Comparison of ENCODE assay signal across 8 cellular contexts in the genomic region with DNA sequence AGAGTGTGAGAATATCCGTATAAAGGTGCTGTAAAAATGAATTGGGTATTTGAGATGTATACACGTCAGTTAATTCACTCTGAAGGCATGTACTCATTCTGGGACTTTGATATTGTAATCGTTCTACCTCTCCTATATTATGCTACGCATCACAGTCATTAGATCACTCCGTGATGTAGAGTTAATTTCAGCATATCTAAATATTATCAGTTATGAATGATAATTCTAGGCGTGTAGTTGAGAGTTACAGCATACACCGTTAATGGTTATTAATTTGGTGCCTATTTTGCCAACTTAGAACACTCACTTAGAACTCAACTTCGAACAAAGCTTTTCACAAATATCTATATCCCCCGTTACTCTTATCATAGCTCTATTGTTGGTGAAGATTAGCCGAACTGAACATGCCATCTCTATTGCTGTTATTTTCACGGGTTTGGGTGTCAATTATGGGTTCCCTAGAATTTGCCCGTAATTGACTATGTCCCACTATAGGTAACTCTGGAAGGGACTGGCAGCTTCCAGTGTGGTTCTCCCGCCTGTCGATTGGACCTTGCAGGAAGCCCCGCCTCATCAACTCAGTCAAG. TPM values are rescaled to one million over a fixed set of nuclear protein-coding genes. Genes with fewer than 3 reads are reported as not detected.
A peak's percentile ranks its signal among the peaks of the same experiment; 100 is the strongest.
DNase-seq lines count a peak whose midpoint lies in the region; ATAC-seq, FAIRE-seq and TF ChIP-seq lines count a peak whose summit lies in the region.

No MANE protein-coding gene starts in this region.

- peak overlapping the region; percentile 91 for H2AFZ ChIP-seq in ACC112 (ENCODE audit: low read length, unreplicated experiment)
- peak overlapping the region; percentile 87 for H2AFZ ChIP-seq in GM23248

- no peak overlapping the region for H3K27ac ChIP-seq in ACC112 (ENCODE audit: low read depth, low read length)
- H3K27ac ChIP-seq in GM23248: no peak overlapping the region
- H3K27ac ChIP-seq in SJSA1: no peak overlapping the region; the same call in 1 of the 2 replicates
- peak overlapping the region in 1 of 2 donors; percentile 97 for H3K27ac ChIP-seq in esophagus (ENCODE audit: low read depth in 2 of 2, low read length in 1 of 2)
- peak overlapping the region; percentile 79 to 93 (median 88) for H3K27ac ChIP-seq in pancreas

- TF ChIP-seq CTCF in pancreas (IDR thresholded peaks at IDR 0.05): no peak

- FAIRE-seq in pancreas (lab: Jason Lieb, UNC): peak; percentile 85

- H3K4me1 ChIP-seq in ACC112 (ENCODE audit: control insufficient read depth, insufficient read depth, low read length, unreplicated experiment) (peaks cover 42% of the 10 kb centered on the region), GM23248 (ENCODE audit: insufficient read depth) (peaks cover 35% of the 10 kb centered on the region), SJSA1 (replicated peaks) (peaks cover 42% of the 10 kb centered on the region), esophagus (ENCODE audit: control insufficient read depth in 2 of 2, insufficient read depth in 2 of 2, low read length in 1 of 2) (no peaks in the 10 kb centered on the region), pancreas (peaks cover 7 to 18% (median 9%) of the 10 kb centered on the region in 3 donors)

- no peak for ATAC-seq in pancreas
- no peak for ATAC-seq in GM21447 (IDR thresholded peaks at IDR 0.05; ENCODE audit: unreplicated experiment)

- H3K79me2 ChIP-seq in ACC112 (ENCODE audit: control insufficient read depth, insufficient read depth, low read length, unreplicated experiment) (peaks cover 40% of the 10 kb centered on the region), GM23248 (ENCODE audit: insufficient read depth) (peaks cover 40% of the 10 kb centered on the region)

- H3K9me3 ChIP-seq in GM23248 (ENCODE audit: low read depth): no peaks in the 10 kb centered on the region
- H3K9me3 ChIP-seq in SJSA1 (replicated peaks): no peaks in the 10 kb centered on the region
- H3K9me3 ChIP-seq in esophagus (ENCODE audit: control insufficient read depth in 2 of 2, insufficient read depth in 1 of 2, low read depth in 1 of 2, low read length in 1 of 2): no peaks in the 10 kb centered on the region
- no peaks in the 10 kb centered on the region for H3K9me3 ChIP-seq in pancreas

- DNase-seq in GM23248 (no peak), SJSA1 (ENCODE audit: low read depth in 1 of 2, low spot score in 2 of 2) (no peak), pancreas (peak in 1 of 6 donors; percentile 97), GM03348 (ENCODE audit: low spot score) (no peak)
- no peak for DNase-seq in stimulated activated CD4-positive, alpha-beta T cell treated with anti-CD3 and anti-CD28 coated beads, Interleukin-4, amount 100 ng/mL, for 24 hours

- H3K4me3 ChIP-seq in ACC112 (ENCODE audit: low read depth, low read length) (peak overlapping the region; percentile 87), GM23248 (peak overlapping the region; percentile 92), SJSA1 (peak overlapping the region; percentile 95), esophagus (ENCODE audit: low read depth in 1 of 2, low read length in 2 of 2) (peak overlapping the region; percentile 70 to 96), pancreas (peak overlapping the region in 3 of 4 donors; percentile 48 to 78 (median 51))

- peaks cover 13% of the 10 kb centered on the region; the same call in 1 of the 2 replicates for H3F3A ChIP-seq in GM23248 (ENCODE audit: insufficient read depth)

- H3K27me3 ChIP-seq in ACC112 (ENCODE audit: insufficient read depth, low read length) (no peaks in the 10 kb centered on the region), GM23248 (replicated peaks; ENCODE audit: insufficient read depth) (no peaks in the 10 kb centered on the region), SJSA1 (replicated peaks) (no peaks in the 10 kb centered on the region), esophagus (ENCODE audit: control insufficient read depth in 1 of 2, insufficient read depth in 2 of 2, low read length in 2 of 2) (no peaks in the 10 kb centered on the region), pancreas (no peaks in the 10 kb centered on the region)

- H3K4me2 ChIP-seq in GM23248 (ENCODE audit: unreplicated experiment): peak overlapping the region; percentile 68

- intact Hi-C loops in pancreas (cut with DNase I): loop anchor here in 1 of 3 donors (10.0 kb wide), 1 partner anchor 143 kb away; no protein-coding TSS in a partner anchor

- in situ Hi-C loops in GM23248 (cut with MboI): no loop called here

- WGBS in GM23248 (ENCODE audit: low coverage in 1 of 2, low lambda C conversion rate in 2 of 2, missing lambda C conversion rate in 2 of 2), 2 experiments: 27 to 28% methylated on average over 15 of the region's 15 CpGs
- 21 to 23% methylated on average over 15 of the region's 15 CpGs for WGBS in esophagus, 2 donors
- 15 to 17% methylated on average over 15 of the region's 15 CpGs for WGBS in pancreas, 2 donors

- peaks cover 5% of the 10 kb centered on the region; the same call in 1 of the 2 replicates for H4K20me1 ChIP-seq in GM23248 (ENCODE audit: insufficient read depth)

- H3K36me3 ChIP-seq in ACC112 (ENCODE audit: insufficient read depth, low read length): no peaks in the 10 kb centered on the region
- H3K36me3 ChIP-seq in GM23248 (ENCODE audit: low read depth): no peaks in the 10 kb centered on the region
- peaks cover 9% of the 10 kb centered on the region for H3K36me3 ChIP-seq in SJSA1
- no peaks in the 10 kb centered on the region for H3K36me3 ChIP-seq in esophagus (ENCODE audit: control insufficient read depth in 2 of 2, insufficient read depth in 2 of 2, low read length in 1 of 2)
- H3K36me3 ChIP-seq in pancreas: no peaks in the 10 kb centered on the region

- H3K9me2 ChIP-seq in GM23248 (ENCODE audit: insufficient read depth): no peaks in the 10 kb centered on the region

- no peak overlapping the region for H3K9ac ChIP-seq in GM23248

RNA-seq across cellular contexts. Expression of gene MCU, which starts 0.4 kb away (rescaled TPM):
- total RNA-seq in GM23248 (2014; rRNA removed; shearing (Covaris generic)): 29.5 and 57.7 TPM in 2 replicates
- polyA plus RNA-seq in GM23248 (2016; fragmentation: Nextera tagmentation; extraction: Ambion mirVana) (30.9 and 34.0 TPM in 2 replicates), esophagus (10 to 100 TPM; 17.8 to 36.0 TPM), pancreas (1 to 10 TPM; 7.8 to 8.8 TPM)
- 35.0 and 59.9 TPM in 2 replicates for total RNA-seq in SJSA1 (2014; rRNA removed; shearing (Covaris generic))
- total RNA-seq in pancreas: 10 to 100 TPM in 3 of 6 donors, 1 to 10 TPM in 3; 6.3 to 15.5 (median 10.7) TPM

Comparison
In these comparisons a context has a peak if more than half of its experiments do, and no peak if none do; other contexts are left out.
1. H3K27ac ChIP-seq: peak in pancreas (4 of 4); none in ACC112 (single experiment), GM23248 (single experiment) and SJSA1 (single experiment).
2. Peak in every context shown above with its lines, with median percentiles within 50 percentile points of each other: H3K4me3 ChIP-seq.